ENCODE assay signal across 15 cellular contexts in the genomic region with DNA sequence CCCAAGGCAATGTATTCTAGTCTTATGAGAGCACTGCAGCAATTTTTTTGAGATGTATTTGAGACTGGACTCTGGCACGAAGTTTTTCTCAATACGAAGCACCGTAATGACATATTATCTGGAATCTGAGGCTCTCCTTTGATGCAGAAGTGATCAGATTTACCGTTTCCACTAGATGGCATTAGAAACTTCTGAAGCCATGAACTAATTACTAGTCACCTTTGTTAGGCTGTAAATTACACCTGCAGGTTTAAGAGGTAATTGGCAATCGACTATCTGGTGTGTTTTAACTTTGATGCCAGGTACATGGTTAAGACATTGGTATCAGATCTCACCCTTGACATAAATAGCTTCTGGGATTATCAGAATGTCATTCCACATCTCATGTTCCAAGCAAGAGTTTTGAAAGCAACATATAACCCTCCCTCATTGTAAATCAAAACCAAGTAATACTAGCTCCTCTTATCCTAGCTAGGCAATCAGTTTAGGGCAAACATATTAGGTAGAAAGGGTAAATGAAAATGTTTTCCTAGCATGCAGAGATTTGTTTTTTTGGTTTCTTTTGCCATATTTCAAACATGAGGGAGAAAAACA.
DNase-seq lines count a peak whose midpoint lies in the region; ATAC-seq, FAIRE-seq and TF ChIP-seq lines count a peak whose summit lies in the region.
"Had no signal": no experiment of that assay in that cellular context is flagged by ENCODE, and none has a peak within 500 bp of the region (broad histone marks: within the 10 kb centered on the region; RNA-seq: fewer than 3 reads in every experiment).

No MANE protein-coding gene starts in this region.

- no peak for ATAC-seq in HG02981 (IDR thresholded peaks at IDR 0.05; ENCODE audit: unreplicated experiment)
- no peak for ATAC-seq in GM21737 (IDR thresholded peaks at IDR 0.05; ENCODE audit: unreplicated experiment)
- no peak for ATAC-seq in left ventricle myocardium superior
- ATAC-seq: activated naive CD8-positive, alpha-beta T cell treated with anti-CD3 and anti-CD28 coated beads, Interleukin-2, amount 50 U/mL, for 24 hours; stimulated activated memory B cell treated with anti-CD40 and anti-IgM and Interleukin-4, amounts not matched to agents 10 μg/mL and 1 μg/mL and 100 μg/mL, for 72 hours had no signal

- no peak for FAIRE-seq in H54 (lab: Jason Lieb, UNC)
- FAIRE-seq: frontal cortex, TTC549 had no signal

- DNase-seq in DMS53 treated with DMSO at 0.1 percent for 48 hours (lab: John Stamatoyannopoulos, UW; ENCODE audit: unreplicated experiment) (peak; percentile 3), LNCaP clone FGC (ENCODE audit: low read depth) (no peak), SW480 (ENCODE audit: low spot score) (peak; percentile 48), H54 (ENCODE audit: insufficient read length, low spot score) (no peak), left ventricle myocardium superior (no peak)
- DNase-seq: activated CD8-positive, alpha-beta memory T cell treated with anti-CD3 and anti-CD28 coated beads, Interleukin-2, amount 50 U/mL, for 48 hours; activated naive CD8-positive, alpha-beta T cell treated with anti-CD3 and anti-CD28 coated beads, Interleukin-2, amount 50 U/mL, for 24 hours; CD4-positive, CD25-positive, alpha-beta regulatory T cell had no signal

- H3K9ac ChIP-seq in liver (ENCODE audit: low read depth in 1 of 2, low read length in 2 of 2) = no peak overlapping the region

- no peaks in the 10 kb centered on the region for H3K4me1 ChIP-seq in liver (ENCODE audit: control insufficient read depth in 4 of 4, insufficient read depth in 4 of 4, low read length in 3 of 4)

- no peaks in the 10 kb centered on the region for H3K9me3 ChIP-seq in liver (ENCODE audit: control insufficient read depth in 4 of 4, low read length in 3 of 4)

- no peak for TF ChIP-seq POLR2A in H54 (IDR thresholded peaks at IDR 0.05; ENCODE audit: low read depth, low read length)

- peak; percentile 18 to 24 for TF ChIP-seq RAD21 in liver (IDR thresholded peaks at IDR 0.05)

- H3K27ac ChIP-seq in liver (ENCODE audit: low read depth in 1 of 2, low read length in 2 of 2) = no peak overlapping the region

- H3K36me3 ChIP-seq in liver (ENCODE audit: control insufficient read depth in 4 of 4, insufficient read depth in 3 of 4, low read depth in 1 of 4, low read length in 3 of 4) = no peaks in the 10 kb centered on the region

- no peak overlapping the region for H3K4me3 ChIP-seq in LNCaP clone FGC (ENCODE audit: low read depth, low read length)
- no peak overlapping the region for H3K4me3 ChIP-seq in liver (ENCODE audit: low read depth in 1 of 3, low read length in 3 of 3)
- H3K4me3 ChIP-seq: lung had no signal

- WGBS in liver = 63% methylated on average over 5 of the region's 5 CpGs

- intact Hi-C loops in left ventricle myocardium superior (cut with micrococcal nuclease) = no loop called here

- TF ChIP-seq CTCF in LNCaP clone FGC (IDR thresholded peaks at IDR 0.05; ENCODE audit: control insufficient read depth, extremely low read depth, insufficient read depth) (peak; percentile 29), liver (IDR thresholded peaks at IDR 0.05; ENCODE audit: low read depth, low read length, missing input control) (no peak)

- no peaks in the 10 kb centered on the region for H3K27me3 ChIP-seq in liver (ENCODE audit: control insufficient read depth in 4 of 4, insufficient read depth in 4 of 4, low read length in 3 of 4)

TF ChIP-seq in liver, 16 proteins besides CTCF, POLR2A, EP300 and RAD21:
- TF ChIP-seq RXRA (IDR thresholded peaks at IDR 0.05) (no peak), FOXA2 (IDR thresholded peaks at IDR 0.05) (no peak)

Comparison
In these comparisons a context has a peak if more than half of its experiments do, and no peak if none do; other contexts are left out.
1. DNase-seq: peak in DMS53 treated with DMSO at 0.1 percent for 48 hours (single experiment) and SW480 (single experiment); none in LNCaP clone FGC (single experiment), H54 (single experiment) and left ventricle myocardium superior (single experiment).